ENCODE assay signal across 8 cellular contexts in the genomic region with DNA sequence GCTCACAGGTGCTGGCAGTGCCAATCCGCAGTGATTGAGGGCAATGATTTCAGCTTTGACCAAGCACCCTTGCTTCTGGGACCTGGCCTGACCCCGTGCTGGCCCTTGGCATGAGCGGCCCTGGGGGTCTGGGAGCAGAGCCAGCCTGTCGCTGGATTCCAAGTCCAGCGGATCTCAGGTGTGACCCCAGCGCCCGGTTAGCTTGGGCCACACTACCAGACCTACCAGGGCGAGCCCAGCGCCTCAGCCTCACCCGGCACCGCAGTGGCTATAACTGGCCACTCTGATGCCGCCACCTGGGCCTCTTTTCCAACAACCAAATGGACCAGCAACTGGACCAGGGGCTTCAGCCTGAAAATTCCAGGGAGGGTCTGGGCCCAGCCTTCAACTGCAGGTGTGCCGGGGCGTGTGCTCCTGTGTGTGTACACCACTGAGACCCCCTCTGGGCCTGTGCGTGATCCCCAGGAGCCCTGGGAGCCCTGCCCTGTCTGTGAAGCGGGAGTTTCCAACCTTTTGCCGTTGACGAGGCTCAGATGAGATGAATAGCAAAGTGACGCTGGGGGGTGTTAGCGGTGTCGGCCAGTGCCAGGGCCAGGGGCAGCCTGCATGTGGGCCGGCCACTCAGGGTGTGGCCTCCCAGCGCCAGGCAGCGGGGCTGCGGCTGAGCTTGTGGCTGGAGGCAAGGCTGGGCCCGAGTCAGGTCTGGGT. TPM values are rescaled to one million over a fixed set of nuclear protein-coding genes. Genes with fewer than 3 reads are reported as not detected.
DNase-seq lines count a peak whose midpoint lies in the region; ATAC-seq and FAIRE-seq lines count a peak whose summit lies in the region.

No MANE protein-coding gene starts in this region.

- no peaks in the 10 kb centered on the region for H3K36me3 Mint-ChIP-seq in activated T-cell treated with anti-CD3 and anti-CD28 coated beads, Interleukin-2, amount 50 U/mL, for 4 hours (ENCODE audit: insufficient read depth)

- no peaks in the 10 kb centered on the region for H3K27me3 Mint-ChIP-seq in activated T-cell treated with anti-CD3 and anti-CD28 coated beads, Interleukin-2, amount 50 U/mL, for 4 hours (ENCODE audit: low read depth)
- peaks cover 16% of the 10 kb centered on the region for H3K27me3 Mint-ChIP-seq in stimulated activated naive CD8-positive, alpha-beta T cell treated with anti-CD3 and anti-CD28 coated beads, Interleukin-15, amount 100 ng/mL, for 72 hours

- no peaks in the 10 kb centered on the region for H3K9me3 Mint-ChIP-seq in activated T-cell treated with anti-CD3 and anti-CD28 coated beads, Interleukin-2, amount 50 U/mL, for 4 hours
- no peaks in the 10 kb centered on the region for H3K9me3 Mint-ChIP-seq in stimulated activated naive CD8-positive, alpha-beta T cell treated with anti-CD3 and anti-CD28 coated beads, Interleukin-15, amount 100 ng/mL, for 72 hours

- no peaks in the 10 kb centered on the region for H3K9me3 ChIP-seq in right cardiac atrium (ENCODE audit: control insufficient read depth, low read length)

- H3K4me1 ChIP-seq in right cardiac atrium (ENCODE audit: control insufficient read depth, insufficient read depth, low read length) = no peaks in the 10 kb centered on the region

- H3K4me3 Mint-ChIP-seq in activated T-cell treated with anti-CD3 and anti-CD28 coated beads, Interleukin-2, amount 50 U/mL, for 4 hours = peak overlapping the region; percentile 88
- peak overlapping the region; percentile 80 to 90 for H3K4me3 Mint-ChIP-seq in stimulated activated naive CD8-positive, alpha-beta T cell treated with anti-CD3 and anti-CD28 coated beads, Interleukin-15, amount 100 ng/mL, for 72 hours

- H3K4me3 ChIP-seq in right cardiac atrium (ENCODE audit: low read length) = peak overlapping the region; percentile 32

- intact Hi-C loops in right cardiac atrium (cut with DNase I) = no loop called here

- peak overlapping the region; percentile 93 to 95 for H3K27ac Mint-ChIP-seq in stimulated activated naive CD8-positive, alpha-beta T cell treated with anti-CD3 and anti-CD28 coated beads, Interleukin-15, amount 100 ng/mL, for 72 hours

- WGBS in right cardiac atrium = 59% methylated on average over 26 of the region's 26 CpGs

- ATAC-seq in HG03354 (IDR thresholded peaks at IDR 0.05; ENCODE audit: poor library complexity, severe bottlenecking, unreplicated experiment) = peak; percentile 18
- peak; percentile 10 to 20 for ATAC-seq in activated T-cell treated with anti-CD3 and anti-CD28 coated beads, Interleukin-2, amount 50 U/mL, for 4 hours
- ATAC-seq in right cardiac atrium = peak; percentile 8 to 49
- peak; percentile 9 for ATAC-seq in stimulated activated naive CD8-positive, alpha-beta T cell treated with anti-CD3 and anti-CD28 coated beads, Interleukin-15, amount 100 ng/mL, for 72 hours
- ATAC-seq in HG03196 (IDR thresholded peaks at IDR 0.05; ENCODE audit: unreplicated experiment) = no peak
- no peak for ATAC-seq in HG03135 (IDR thresholded peaks at IDR 0.05; ENCODE audit: unreplicated experiment)
- no peak for ATAC-seq in GM21619 (IDR thresholded peaks at IDR 0.05; ENCODE audit: unreplicated experiment)

- no peak for FAIRE-seq in RCC 7860 (lab: Jason Lieb, UNC)

- peak overlapping the region; percentile 5 for H3K27ac ChIP-seq in right cardiac atrium (ENCODE audit: low read length)

- DNase-seq in activated T-cell treated with anti-CD3 and anti-CD28 coated beads, Interleukin-2, amount 50 U/mL, for 4 hours = no peak
- peak in 2 of 3 donors; percentile 62 to 70 for DNase-seq in right cardiac atrium
- DNase-seq in stimulated activated naive CD8-positive, alpha-beta T cell treated with anti-CD3 and anti-CD28 coated beads, Interleukin-15, amount 100 ng/mL, for 72 hours = peak in 1 of 2 donors; percentile 31
- DNase-seq in RCC 7860 (ENCODE audit: low spot score) = no peak

- H3K27me3 ChIP-seq in right cardiac atrium (ENCODE audit: control insufficient read depth, insufficient read depth) = no peaks in the 10 kb centered on the region

- H3K4me1 Mint-ChIP-seq in activated T-cell treated with anti-CD3 and anti-CD28 coated beads, Interleukin-2, amount 50 U/mL, for 4 hours (ENCODE audit: low read depth) = peaks cover 42% of the 10 kb centered on the region
- peaks cover 64% of the 10 kb centered on the region for H3K4me1 Mint-ChIP-seq in stimulated activated naive CD8-positive, alpha-beta T cell treated with anti-CD3 and anti-CD28 coated beads, Interleukin-15, amount 100 ng/mL, for 72 hours

RNA-seq across cellular contexts. Expression of a gene that starts 0.7 kb away (rescaled TPM):
- total RNA-seq in activated T-cell treated with anti-CD3 and anti-CD28 coated beads, Interleukin-2, amount 50 U/mL, for 4 hours = 1 to 10 TPM; 3.0 to 8.8 (median 4.0) TPM
- 10 to 100 TPM in 3 of 4 donors, 1 to 10 TPM in 1; 6.6 to 17.1 (median 11.1) TPM for total RNA-seq in right cardiac atrium
- 5.4 TPM for polyA plus RNA-seq in right cardiac atrium

RNA-seq across cellular contexts. Expression of a gene that starts 41.1 kb away (rescaled TPM):
- total RNA-seq in activated T-cell treated with anti-CD3 and anti-CD28 coated beads, Interleukin-2, amount 50 U/mL, for 4 hours = under 1 TPM; 0.26 to 0.54 (median 0.30) TPM
- total RNA-seq in right cardiac atrium = 10 to 100 TPM in 2 of 4 donors, 1 to 10 TPM in 2; 6.2 to 17.4 (median 9.6) TPM
- polyA plus RNA-seq in right cardiac atrium = 4.2 TPM

Comparison
In these comparisons a context has a peak if more than half of its experiments do, and no peak if none do; other contexts are left out.
1. ATAC-seq: peak in HG03354 (single experiment), activated T-cell treated with anti-CD3 and anti-CD28 coated beads, Interleukin-2, amount 50 U/mL, for 4 hours (2 of 2), right cardiac atrium (2 of 2) and stimulated activated naive CD8-positive, alpha-beta T cell treated with anti-CD3 and anti-CD28 coated beads, Interleukin-15, amount 100 ng/mL, for 72 hours (single experiment); none in HG03196 (single experiment), HG03135 (single experiment) and GM21619 (single experiment).
2. DNase-seq: peak in right cardiac atrium (2 of 3); none in activated T-cell treated with anti-CD3 and anti-CD28 coated beads, Interleukin-2, amount 50 U/mL, for 4 hours (single experiment) and RCC 7860 (single experiment).
3. RNA of a gene that starts 41.1 kb away (total RNA-seq): 6.2 to 17.4 TPM in right cardiac atrium; 0.26 to 0.54 TPM in activated T-cell treated with anti-CD3 and anti-CD28 coated beads, Interleukin-2, amount 50 U/mL, for 4 hours; every median in the first group is over 4 times any median in the second.